Comparison of ENCODE assay signal across 8 cellular contexts in the genomic region with DNA sequence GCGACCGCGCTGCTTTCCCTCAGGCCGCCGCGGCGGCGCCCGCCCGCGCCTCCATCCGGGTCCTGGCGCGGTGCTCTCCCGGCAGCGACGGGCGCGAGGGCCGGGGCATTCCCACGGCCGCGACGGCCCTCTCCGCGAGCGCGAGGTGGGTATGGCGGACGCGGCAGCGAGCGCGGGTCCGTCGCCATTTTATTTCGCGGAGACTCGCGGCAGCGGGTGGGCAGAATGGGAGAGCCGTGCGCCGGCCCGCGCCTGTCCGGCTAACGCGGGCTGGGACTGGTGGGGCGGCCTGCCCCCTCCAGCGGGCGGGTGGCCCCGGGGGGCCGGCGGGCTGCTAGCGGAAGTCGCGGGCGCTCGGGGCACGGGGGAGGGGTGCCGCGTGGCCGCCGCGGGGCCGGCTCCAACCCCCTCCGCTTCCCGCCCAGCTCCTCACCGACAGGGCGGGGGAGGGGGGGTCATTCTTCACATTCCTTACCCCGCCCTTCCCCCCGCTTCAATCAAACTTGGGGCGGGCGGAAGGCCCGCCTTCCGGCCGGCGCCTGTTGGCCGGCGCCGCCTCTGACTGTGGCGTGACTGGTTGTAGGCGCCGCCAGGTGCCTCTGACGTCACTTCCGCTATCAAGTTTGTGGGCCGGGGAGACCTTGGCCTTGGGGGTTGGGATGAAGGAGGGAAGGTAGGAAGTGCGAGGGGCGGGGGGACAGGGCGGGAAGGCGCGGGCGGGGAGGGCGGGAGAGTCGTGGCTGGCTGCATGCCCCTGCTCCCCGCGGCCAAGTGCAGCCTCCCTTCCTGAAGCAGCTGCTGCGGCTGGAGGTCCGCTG.
DNase-seq lines count a peak whose midpoint lies in the region; ATAC-seq and TF ChIP-seq lines count a peak whose summit lies in the region.

No MANE protein-coding gene starts in this region.

- H3K27ac ChIP-seq in MM.1S (ENCODE audit: low read length) (peak overlapping the region; percentile 88), foreskin keratinocyte (peak overlapping the region; percentile 97), neural progenitor cell (peak overlapping the region; percentile 99), stomach smooth muscle (ENCODE audit: low read length) (peak overlapping the region; percentile 90)

- H3K4me1 ChIP-seq in MM.1S (ENCODE audit: low read length) (peaks cover 26% of the 10 kb centered on the region), foreskin keratinocyte (peaks cover 10% of the 10 kb centered on the region), neural progenitor cell (peaks cover 8% of the 10 kb centered on the region), stomach smooth muscle (ENCODE audit: control insufficient read depth, insufficient read depth, low read length) (peaks cover 6% of the 10 kb centered on the region)

- H3K9ac ChIP-seq in MM.1S (ENCODE audit: low read length) (peak overlapping the region; percentile 99), neural progenitor cell (peak overlapping the region; percentile 94), stomach smooth muscle (ENCODE audit: low read length in 2 of 2) (peak overlapping the region; percentile 81 to 96)

- H3K79me2 ChIP-seq in MM.1S (ENCODE audit: low read length) (peaks cover 46% of the 10 kb centered on the region), neural progenitor cell (ENCODE audit: low read depth) (peaks cover 47% of the 10 kb centered on the region)

- 0 out of 2 replicates have a peak, but pooled peaks cover 2% of the 10 kb centered on the region for H3F3A ChIP-seq in MM.1S (ENCODE audit: insufficient read depth, low read length)
- peaks cover 4% of the 10 kb centered on the region for H3F3A ChIP-seq in neural progenitor cell (ENCODE audit: low read depth)

- H3K4me3 ChIP-seq in MM.1S (ENCODE audit: low read length) (peak overlapping the region; percentile 71), neural progenitor cell (peak overlapping the region; percentile 68), stomach smooth muscle (ENCODE audit: low read length in 2 of 2) (peak overlapping the region; percentile 87 to 88)

- peaks cover 11% of the 10 kb centered on the region for H3K27me3 Mint-ChIP-seq in neural progenitor cell (ENCODE audit: insufficient read depth, low read depth)

- H3K9me3 Mint-ChIP-seq in neural progenitor cell, result no peaks in the 10 kb centered on the region

- no peak overlapping the region for H3K27ac Mint-ChIP-seq in neural progenitor cell

- no peak overlapping the region for H2AFZ ChIP-seq in MM.1S (ENCODE audit: low read length)
- H2AFZ ChIP-seq in neural progenitor cell (replicated peaks), result no peak overlapping the region

- H3K36me3 ChIP-seq in MM.1S (replicated peaks; ENCODE audit: insufficient read depth, low read length) (peaks cover 9% of the 10 kb centered on the region; the same call in 1 of the 2 replicates), neural progenitor cell (no peaks in the 10 kb centered on the region), stomach smooth muscle (ENCODE audit: control insufficient read depth in 2 of 2, insufficient read depth in 2 of 2, low read length in 2 of 2) (no peaks in the 10 kb centered on the region)

- H3K4me2 ChIP-seq in MM.1S (ENCODE audit: low read depth, low read length), result peak overlapping the region; percentile 77; the same call in 1 of the 2 replicates
- H3K4me2 ChIP-seq in neural progenitor cell, result peak overlapping the region; percentile 84

- H3K27me3 ChIP-seq in MM.1S (replicated peaks; ENCODE audit: insufficient read depth, low read length) (no peaks in the 10 kb centered on the region), foreskin keratinocyte (no peaks in the 10 kb centered on the region), neural progenitor cell (no peaks in the 10 kb centered on the region), stomach smooth muscle (ENCODE audit: control insufficient read depth in 1 of 2, insufficient read depth in 2 of 2, low read length in 2 of 2) (no peaks in the 10 kb centered on the region)

- H3K36me3 Mint-ChIP-seq in neural progenitor cell, result peaks cover 8% of the 10 kb centered on the region

- ATAC-seq in foreskin keratinocyte, result peak; percentile 75

- peak overlapping the region; percentile 93 for H3K4me3 Mint-ChIP-seq in neural progenitor cell

- TF ChIP-seq CTCF in MM.1S (IDR thresholded peaks at IDR 0.05; ENCODE audit: low read length) (no peak), foreskin keratinocyte (conservative IDR thresholded peaks at IDR 0.05) (peak; percentile 39), neural progenitor cell (IDR thresholded peaks at IDR 0.05) (peak; percentile 23)

- H3K9me2 ChIP-seq in MM.1S (replicated peaks; ENCODE audit: insufficient read depth, low read length), result no peaks in the 10 kb centered on the region

- DNase-seq in GDM1 (lab: John Stamatoyannopoulos, UW), result peak; percentile 97
- peak; percentile 98 for DNase-seq in HCEC 1CT
- peak; percentile 99 for DNase-seq in MM.1S
- peak; percentile 91 for DNase-seq in SHP77 treated with DMSO at 0.1 percent for 48 hours (lab: John Stamatoyannopoulos, UW)
- peak; percentile 90 for DNase-seq in activated gamma-delta T cell treated with anti-CD3 and anti-CD28 coated beads, Interleukin-2, amount 50 U/mL, for 16 hours (ENCODE audit: low read depth)
- DNase-seq in foreskin keratinocyte, result peak; percentile 95 to 96
- peak; percentile 98 for DNase-seq in neural progenitor cell (ENCODE audit: low spot score)

- H3K9me3 ChIP-seq in MM.1S (replicated peaks; ENCODE audit: insufficient read depth, low read length) (no peaks in the 10 kb centered on the region), neural progenitor cell (ENCODE audit: low read depth) (no peaks in the 10 kb centered on the region), stomach smooth muscle (ENCODE audit: control insufficient read depth in 2 of 2, low read length in 2 of 2) (no peaks in the 10 kb centered on the region)

- peaks cover 34% of the 10 kb centered on the region for H4K20me1 ChIP-seq in MM.1S (ENCODE audit: insufficient read depth, low read length)
- peaks cover 47% of the 10 kb centered on the region for H4K20me1 ChIP-seq in neural progenitor cell (ENCODE audit: low read depth)

- peaks cover 26% of the 10 kb centered on the region for H3K4me1 Mint-ChIP-seq in neural progenitor cell

Comparison
In these comparisons a context has a peak if more than half of its experiments do, and no peak if none do; other contexts are left out.
1. Peak in every context shown above with its lines: DNase-seq, ATAC-seq, H3K4me3 ChIP-seq and H3K27ac ChIP-seq.